7 cellular contexts compared by ENCODE assay signal in genomic region chr1:206374714-206375113, GRCh38.
DNase-seq lines count a peak whose midpoint lies in the region; ATAC-seq and TF ChIP-seq lines count a peak whose summit lies in the region.
"Not testable (repeated sequence)": the region's sequence is repeated elsewhere in the genome, so short reads cannot be mapped to it uniquely, and the experiment has no call there.

No MANE protein-coding gene starts in this region.

- not testable (repeated sequence) for H3K9me2 ChIP-seq in PC-3 (replicated peaks; ENCODE audit: low read length)

- H3K4me3 Mint-ChIP-seq in MCF 10A (ENCODE audit: unreplicated experiment); naive thymus-derived CD4-positive, alpha-beta T cell: not testable (repeated sequence)

- not testable (repeated sequence) for TF ChIP-seq POLR2A in heart left ventricle (IDR thresholded peaks at IDR 0.05)

- ATAC-seq in PC-3 (peak; percentile 61), heart left ventricle (peak in 3 of 4 donors; percentile 34 to 81 (median 73)), left lung (peak; percentile 62), sciatic nerve (peak; percentile 78), aorta (ENCODE audit: low FRiP score) (peak; percentile 66)
- ATAC-seq in naive thymus-derived CD4-positive, alpha-beta T cell: peak; percentile 67

- peak overlapping the region; percentile 65 for H3K27ac Mint-ChIP-seq in MCF 10A (ENCODE audit: low read depth, unreplicated experiment)
- not testable (repeated sequence) for H3K27ac Mint-ChIP-seq in naive thymus-derived CD4-positive, alpha-beta T cell

- not testable (repeated sequence) for DNase-seq in PC-3; MCF 10A (ENCODE audit: unreplicated experiment); heart left ventricle; left lung; naive thymus-derived CD4-positive, alpha-beta T cell; sciatic nerve (ENCODE audit: low spot score); aorta

- H3K79me2 ChIP-seq in PC-3 (ENCODE audit: low read length): not testable (repeated sequence)

- not testable (repeated sequence) for H4K20me1 ChIP-seq in PC-3 (ENCODE audit: low read length)

- peaks cover 12% of the 10 kb centered on the region for H3K4me1 Mint-ChIP-seq in MCF 10A (ENCODE audit: insufficient read depth, unreplicated experiment)
- H3K4me1 Mint-ChIP-seq in naive thymus-derived CD4-positive, alpha-beta T cell: not testable (repeated sequence)

- not testable (repeated sequence) for H3K9ac ChIP-seq in PC-3 (ENCODE audit: low read length)

- H2AFZ ChIP-seq in PC-3 (ENCODE audit: low read length): not testable (repeated sequence)

- H3K27me3 ChIP-seq in PC-3 (ENCODE audit: low read length); heart left ventricle; left lung; naive thymus-derived CD4-positive, alpha-beta T cell (ENCODE audit: control insufficient read depth in 2 of 2, insufficient read depth in 2 of 2, low read length in 2 of 2); aorta (ENCODE audit: control insufficient read depth in 1 of 2, insufficient read depth in 2 of 2, low read length in 1 of 2): not testable (repeated sequence)

- not testable (repeated sequence) for TF ChIP-seq CTCF in PC-3 (conservative IDR thresholded peaks at IDR 0.05; ENCODE audit: low read depth, low read length); MCF 10A (IDR thresholded peaks at IDR 0.05; ENCODE audit: unreplicated experiment); heart left ventricle (IDR thresholded peaks at IDR 0.05); left lung (IDR thresholded peaks at IDR 0.05)

- H3K27ac ChIP-seq in PC-3 (ENCODE audit: low read length); left lung; naive thymus-derived CD4-positive, alpha-beta T cell (ENCODE audit: low read depth, low read length); aorta (ENCODE audit: low read depth in 1 of 2, low read length in 2 of 2): not testable (repeated sequence)
- H3K27ac ChIP-seq in heart left ventricle: peak overlapping the region in 1 of 12 donors; percentile 76

- not testable (repeated sequence) for H3K4me1 ChIP-seq in PC-3 (ENCODE audit: insufficient read depth, low read length); heart left ventricle; left lung; naive thymus-derived CD4-positive, alpha-beta T cell (ENCODE audit: control insufficient read depth in 2 of 2, insufficient read depth in 2 of 2, low read length in 2 of 2); aorta (ENCODE audit: control insufficient read depth in 1 of 2, insufficient read depth in 2 of 2, low read length in 2 of 2)

- H3K4me2 ChIP-seq in PC-3 (ENCODE audit: low read length): not testable (repeated sequence)

- BruUV-seq in PC-3 (replicated peaks; lab: Mats Ljungman, UMichigan); MCF 10A (replicated peaks; lab: Mats Ljungman, UMichigan): not testable (repeated sequence)

- not testable (repeated sequence) for H3K27me3 Mint-ChIP-seq in MCF 10A (ENCODE audit: insufficient read depth, unreplicated experiment); naive thymus-derived CD4-positive, alpha-beta T cell

- H3K9me3 ChIP-seq in PC-3 (ENCODE audit: low read length); left lung; naive thymus-derived CD4-positive, alpha-beta T cell (ENCODE audit: control insufficient read depth in 2 of 3, low read length in 3 of 3); aorta (ENCODE audit: control insufficient read depth, low read length): not testable (repeated sequence)
- peaks cover 0 to 12% (median 0%) of the 10 kb centered on the region in 12 donors for H3K9me3 ChIP-seq in heart left ventricle

- WGBS in heart left ventricle, 4 donors: no CpG with 5 or more reads among the region's 5 CpGs
- WGBS in aorta, 2 donors: no CpG with 5 or more reads among the region's 5 CpGs

- not testable (repeated sequence) for H3K9me3 Mint-ChIP-seq in MCF 10A (ENCODE audit: unreplicated experiment); naive thymus-derived CD4-positive, alpha-beta T cell

- intact Hi-C loops in PC-3 (cut with micrococcal nuclease); MCF 10A (cut with micrococcal nuclease); heart left ventricle (cut with DNase I); left lung (cut with DNase I); naive thymus-derived CD4-positive, alpha-beta T cell (cut with micrococcal nuclease); sciatic nerve (cut with DNase I); aorta (cut with DNase I): not testable (repeated sequence)

- H3K36me3 ChIP-seq in PC-3 (ENCODE audit: low read depth, low read length); heart left ventricle; left lung; naive thymus-derived CD4-positive, alpha-beta T cell (ENCODE audit: control insufficient read depth in 2 of 3, insufficient read depth in 3 of 3, low read length in 3 of 3); aorta (ENCODE audit: control insufficient read depth in 1 of 2, insufficient read depth in 2 of 2, low read length in 1 of 2): not testable (repeated sequence)

- H3K4me3 ChIP-seq in PC-3 (ENCODE audit: low read length); heart left ventricle; left lung; naive thymus-derived CD4-positive, alpha-beta T cell (ENCODE audit: low read length); aorta (ENCODE audit: low read length in 2 of 2): not testable (repeated sequence)

- H3K36me3 Mint-ChIP-seq in MCF 10A (ENCODE audit: insufficient read depth, unreplicated experiment): not testable (repeated sequence)
- H3K36me3 Mint-ChIP-seq in naive thymus-derived CD4-positive, alpha-beta T cell: peaks cover 0 to 16% (median 0%) of the 10 kb centered on the region in 5 donors

- H3F3A ChIP-seq in PC-3 (ENCODE audit: low read length, unreplicated experiment): not testable (repeated sequence)

- POLR2A ChIA-PET in PC-3 (lab: Charles Lee; ENCODE audit: unreplicated experiment); MCF 10A (lab: Yijun Ruan, JAX); naive thymus-derived CD4-positive, alpha-beta T cell (lab: Charles Lee): not testable (repeated sequence)

- CTCF ChIA-PET in PC-3 (lab: Charles Lee); MCF 10A (lab: Yijun Ruan, JAX); naive thymus-derived CD4-positive, alpha-beta T cell (lab: Charles Lee): not testable (repeated sequence)
